ENCODE assay signal across 12 cellular contexts in the genomic region with DNA sequence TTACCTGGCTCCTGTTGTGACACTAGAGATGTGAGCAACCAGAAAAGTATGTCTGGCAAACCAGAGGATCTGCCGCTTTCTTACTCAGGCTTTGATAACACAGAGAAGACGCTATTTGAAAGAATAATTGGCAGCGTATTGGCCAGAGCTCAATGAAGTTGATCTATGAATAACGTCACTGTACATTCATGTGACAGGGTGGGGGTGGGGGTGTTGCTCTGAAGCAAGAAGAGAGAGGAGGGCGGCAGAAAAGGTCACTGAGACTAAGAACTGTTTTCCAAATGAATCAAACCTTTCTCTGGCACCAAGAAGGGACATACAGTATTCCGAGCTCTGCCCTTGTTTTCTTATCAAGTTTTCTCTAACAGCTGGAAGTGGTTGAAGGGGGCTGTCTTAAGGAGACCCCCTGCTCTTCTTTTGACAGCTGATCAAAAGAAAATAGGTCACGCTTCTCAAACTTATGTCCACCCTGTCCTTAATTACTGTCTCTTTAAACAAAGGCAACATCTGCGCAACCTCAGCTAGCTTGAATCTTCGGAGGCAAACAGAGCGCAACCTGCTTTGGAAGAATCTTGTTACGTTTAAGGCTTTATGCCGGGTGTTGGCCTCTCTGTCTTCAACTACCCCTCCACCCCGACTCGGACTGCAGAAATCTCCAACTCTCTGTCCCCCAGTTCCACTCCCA. TPM values are rescaled to one million over a fixed set of nuclear protein-coding genes. Genes with fewer than 3 reads are reported as not detected.
DNase-seq lines count a peak whose midpoint lies in the region; ATAC-seq, FAIRE-seq and TF ChIP-seq lines count a peak whose summit lies in the region.
"Had no signal": no experiment of that assay in that cellular context is flagged by ENCODE, and none has a peak within 500 bp of the region (broad histone marks: within the 10 kb centered on the region; RNA-seq: fewer than 3 reads in every experiment).

No MANE protein-coding gene starts in this region.

- H3K27me3 ChIP-seq in K562 (ENCODE audit: control insufficient read depth in 2 of 2, insufficient read depth in 2 of 2, low read length in 2 of 2) (peaks cover 15 to 26% of the 10 kb centered on the region in 2 experiments; a peak in 4 of 5 replicates), neural cell (ENCODE audit: insufficient read depth, low read depth, low read length) (peaks cover 76% of the 10 kb centered on the region), ascending aorta (peaks cover 40% of the 10 kb centered on the region)

- no peak for ATAC-seq in K562
- no peak for ATAC-seq in HG03354 (IDR thresholded peaks at IDR 0.05; ENCODE audit: poor library complexity, severe bottlenecking, unreplicated experiment)

- POLR2A ChIA-PET in K562 (lab: Yijun Ruan, JAX) = interaction anchor here (0.6 kb wide), 1 partner anchor 43 kb away, joined by 3 read pairs; no protein-coding TSS in a partner anchor

- TF ChIP-seq EP300 in K562 (IDR thresholded peaks at IDR 0.05; ENCODE audit: low read length) = no peak
- no peak for TF ChIP-seq EP300 in neural cell (conservative IDR thresholded peaks at IDR 0.05; ENCODE audit: poor library complexity, severe bottlenecking)

- CTCF ChIA-PET in K562 (lab: Yijun Ruan, JAX; ENCODE audit: low intra/inter-chr PET ratio) = no interaction called here

- H3K36me3 ChIP-seq in K562 (ENCODE audit: control insufficient read depth, insufficient read depth, low read length) (no peaks in the 10 kb centered on the region), neural cell (ENCODE audit: insufficient read depth, low read length) (no peaks in the 10 kb centered on the region), ascending aorta (no peaks in the 10 kb centered on the region)
- H3K36me3 ChIP-seq: MG63, upper lobe of left lung had no signal

- WGBS in K562 (ENCODE audit: insufficient coverage, low coverage, missing lambda C conversion rate) = 3% methylated on average over 11 of the region's 14 CpGs
- 3 to 6% methylated on average over 14 of the region's 14 CpGs for WGBS in lower leg skin, 2 donors

- H3K4me3 ChIP-seq in K562 = peak overlapping the region; percentile 55; the same call in 1 of the 2 replicates
- H3K4me3 ChIP-seq in neural cell (ENCODE audit: low read length) = peak overlapping the region; percentile 71
- no peak overlapping the region for H3K4me3 ChIP-seq in lower leg skin (ENCODE audit: low read depth, poor library complexity, severe bottlenecking)
- H3K4me3 ChIP-seq in ascending aorta = peak overlapping the region in 1 of 2 donors; percentile 50
- H3K4me3 ChIP-seq: mucosa of descending colon had no signal

- H3K9ac ChIP-seq in K562 (ENCODE audit: insufficient read depth in 1 of 2, low read depth in 2 of 2, low read length in 2 of 2) (no peak overlapping the region; a peak in 1 of 4 replicates), neural cell (ENCODE audit: low read length) (no peak overlapping the region)

- H3K27ac ChIP-seq in K562 (ENCODE audit: extremely low read depth, low read depth, low read length) (no peak overlapping the region), neural cell (ENCODE audit: low read length) (no peak overlapping the region), ascending aorta (no peak overlapping the region)
- H3K27ac ChIP-seq: upper lobe of left lung had no signal

- TF ChIP-seq CTCF in K562 (IDR thresholded peaks at IDR 0.05 in 2 of 3, conservative IDR thresholded peaks at IDR 0.05 in 1 of 3; ENCODE audit: insufficient read depth in 2 of 3, low read depth in 1 of 3, low read length in 3 of 3) (no peak), neural cell (IDR thresholded peaks at IDR 0.05; ENCODE audit: poor library complexity, severe bottlenecking) (no peak), lower leg skin (IDR thresholded peaks at IDR 0.05) (no peak), ascending aorta (IDR thresholded peaks at IDR 0.05) (no peak)

- H3K4me2 ChIP-seq in K562 (ENCODE audit: insufficient read depth, low read length) (peak overlapping the region; percentile 88), neural cell (ENCODE audit: low read length) (no peak overlapping the region)

- H2AFZ ChIP-seq in K562 (ENCODE audit: low read depth, low read length) (peak overlapping the region; percentile 17; the same call in 1 of the 2 replicates), neural cell (ENCODE audit: low read depth, low read length) (no peak overlapping the region)

- H3K9me3 ChIP-seq in K562 (replicated peaks; ENCODE audit: control insufficient read depth, insufficient read depth, low read depth, low read length) (no peaks in the 10 kb centered on the region), neural cell (ENCODE audit: low read length) (no peaks in the 10 kb centered on the region), ascending aorta (no peaks in the 10 kb centered on the region)
- H3K9me3 ChIP-seq: MG63, mucosa of descending colon had no signal

- no peak for TF ChIP-seq RAD21 in K562 (CRISPR knock-in tag; conservative IDR thresholded peaks at IDR 0.05 in 1 of 2, IDR thresholded peaks at IDR 0.05 in 1 of 2)
- no peak for TF ChIP-seq RAD21 in neural cell (conservative IDR thresholded peaks at IDR 0.05)

- no TSS peak for BruUV-seq in K562 (replicated peaks; lab: Mats Ljungman, UMichigan)

- H4K20me1 ChIP-seq in K562 (replicated peaks; ENCODE audit: control insufficient read depth, insufficient read depth, low read length) (no peaks in the 10 kb centered on the region), neural cell (ENCODE audit: insufficient read depth) (no peaks in the 10 kb centered on the region)

- TF ChIP-seq POLR2A in K562 (conservative IDR thresholded peaks at IDR 0.05) (no peak), lower leg skin (IDR thresholded peaks at IDR 0.05) (no peak)

- H3K79me2 ChIP-seq in K562 (ENCODE audit: control insufficient read depth, insufficient read depth, low read length) = no peaks in the 10 kb centered on the region
- no peaks in the 10 kb centered on the region for H3K79me2 ChIP-seq in neural cell (replicated peaks; ENCODE audit: insufficient read depth, low read length)

- intact Hi-C loops in K562 (cut with micrococcal nuclease) (no loop called here), lower leg skin (cut with DNase I; ENCODE audit: low total_unique reads) (no loop called here), ascending aorta (cut with DNase I) (loop anchor here (10.0 kb wide), 1 partner anchor 411 kb away; no protein-coding TSS in a partner anchor)

- peak; percentile 12 for DNase-seq in NCI-H2171 treated with DMSO at 0.1 percent for 48 hours (lab: John Stamatoyannopoulos, UW)
- no peak for DNase-seq in NCI-H2171 (lab: John Stamatoyannopoulos, UW)
- peak; percentile 37 for DNase-seq in HT-29 (ENCODE audit: low spot score)
- DNase-seq in K562 (ENCODE audit: extremely low read depth in 1 of 4, low spot score in 3 of 4) = peak in 1 of 4 experiments; percentile 15
- no peak for DNase-seq in lower leg skin (ENCODE audit: low spot score in 2 of 2)
- DNase-seq in ascending aorta (ENCODE audit: low spot score in 2 of 2) = no peak
- DNase-seq: MG63; mucosa of descending colon; stimulated activated CD4-positive, alpha-beta T cell treated with anti-CD3 and anti-CD28 coated beads, Interleukin-4, amount 100 ng/mL, for 1 hour had no signal

- no peaks in the 10 kb centered on the region for H3K9me2 ChIP-seq in neural cell (ENCODE audit: insufficient read depth, low read length)

- H3K4me1 ChIP-seq in K562 (replicated peaks in 1 of 2; ENCODE audit: control insufficient read depth in 2 of 2, insufficient read depth in 2 of 2, low read length in 2 of 2) (peaks cover 2 to 34% of the 10 kb centered on the region in 2 experiments; a peak in 4 of 5 replicates), ascending aorta (peaks cover 3 to 20% of the 10 kb centered on the region in 2 donors)

- peak; percentile 6 for FAIRE-seq in K562 (lab: Jason Lieb, UNC)

- no peaks in the 10 kb centered on the region for H3F3A ChIP-seq in neural cell (ENCODE audit: insufficient read depth, low read length, poor library complexity, severe bottlenecking)

- H3K9me1 ChIP-seq in K562 (ENCODE audit: control insufficient read depth, insufficient read depth, low read length) = no peaks in the 10 kb centered on the region

- in situ Hi-C loops in K562 (cut with MboI) = no loop called here

TF ChIP-seq in K562, 482 proteins besides CTCF, POLR2A, EP300 and RAD21 (continues in another document):
- TF ChIP-seq CBX2 (IDR thresholded peaks at IDR 0.05; ENCODE audit: insufficient read depth, low read length, poor library complexity, severe bottlenecking) = peak; percentile 30
- no peak for TF ChIP-seq IRF2 (CRISPR knock-in tag; IDR thresholded peaks at IDR 0.05)
- peak; percentile 22 for TF ChIP-seq ZFP36 (IDR thresholded peaks at IDR 0.05; ENCODE audit: low read depth, low read length, partially characterized antibody)
- TF ChIP-seq MED1 (CRISPR knock-in tag; IDR thresholded peaks at IDR 0.05; ENCODE audit: borderline replicate concordance) = no peak

RNA-seq across cellular contexts. Expression of a gene that starts 1.5 kb away (rescaled TPM):
- total RNA-seq in HT-29 (2014; rRNA removed; shearing (Covaris generic)) = 6.6 and 8.6 TPM in 2 replicates
- total RNA-seq in K562 (2011; cell fraction: chromatin; rRNA removed; ENCODE audit: low replicate concordance) = 0.51 and 1.4 TPM in 2 replicates
- 0.33 and 0.53 TPM in 2 replicates for total RNA-seq in K562 (2011; cell fraction: nucleolus; rRNA removed)
- 1.2 and 2.1 TPM in 2 replicates for total RNA-seq in K562 (2011; cell fraction: nucleoplasm; rRNA removed)
- 0.50 and 0.65 TPM in 2 replicates for total RNA-seq in K562 (2014; rRNA removed)
- 1.2 and 1.3 TPM in 2 replicates for total RNA-seq in K562 (2014; rRNA removed; fragmentation: Illumina TruSeq; extraction: Trizol)
- 0.83 TPM in 2 replicates for total RNA-seq in K562 (2015; rRNA removed; fragmentation: Illumina TruSeq; extraction: Trizol)
- 1.9 and 2.5 TPM in 2 replicates for total RNA-seq in K562 (2021)
- 0.85 TPM in 2 replicates for polyA plus RNA-seq in K562 (2011; rRNA removed)
- 0.28 and 0.63 TPM in 2 replicates for polyA plus RNA-seq in K562 (2011; cell fraction: cytosol; rRNA removed)
- polyA plus RNA-seq in K562 (2011; cell fraction: nucleus; rRNA removed) = 1.3 TPM in 2 replicates
- 0.83 and 0.90 TPM in 2 replicates for polyA plus RNA-seq in K562 (2012)
- polyA plus RNA-seq in K562 (2014; fragmentation: Illumina TruSeq; extraction: Trizol) = 1.3 and 1.5 TPM in 2 replicates
- under 1 TPM; 0.27 to 0.37 TPM for polyA plus RNA-seq in K562 (2014; fragmentation: Nextera tagmentation; extraction: Ambion mirVana)
- polyA plus RNA-seq in K562 (2014; rRNA removed) = 0.52 and 0.55 TPM in 2 replicates
- polyA minus RNA-seq in K562 (2011; rRNA and poly(A)+ RNA removed) = 2.4 and 2.6 TPM in 2 replicates
- 1.6 and 2.0 TPM in 2 replicates for polyA minus RNA-seq in K562 (2011; cell fraction: cytosol; rRNA and poly(A)+ RNA removed)
- polyA minus RNA-seq in K562 (2011; cell fraction: nucleus; rRNA and poly(A)+ RNA removed) = 0.94 and 1.4 TPM in 2 replicates
- polyA plus RNA-seq in neural cell = 3.9 and 4.3 TPM in 2 replicates
- polyA minus RNA-seq in neural cell = 20.2 and 27.1 TPM in 2 replicates
- total RNA-seq in lower leg skin = under 1 TPM in 3 of 4 donors, not detected in 1; 0.02 to 0.08 (median 0.06) TPM
- total RNA-seq in ascending aorta = 0.11 TPM

Comparison
In these comparisons a context has a peak if more than half of its experiments do, and no peak if none do; other contexts are left out.
1. DNase-seq: peak in NCI-H2171 treated with DMSO at 0.1 percent for 48 hours (single experiment) and HT-29 (single experiment); none in NCI-H2171 (single experiment), lower leg skin (0 of 2) and ascending aorta (0 of 2).